32 cellular contexts compared by ENCODE assay signal in genomic region chr11:420054-420910, GRCh38. TPM values are rescaled to one million over a fixed set of nuclear protein-coding genes. Genes with fewer than 3 reads are reported as not detected.
DNase-seq lines count a peak whose midpoint lies in the region; ATAC-seq and TF ChIP-seq lines count a peak whose summit lies in the region.
"Had no signal": no experiment of that assay in that cellular context is flagged by ENCODE, and none has a peak within 500 bp of the region (broad histone marks: within the 10 kb centered on the region; RNA-seq: fewer than 3 reads in every experiment).

No MANE protein-coding gene starts in this region.

- no peaks in the 10 kb centered on the region for H3K27me3 Mint-ChIP-seq in activated naive CD4-positive, alpha-beta T cell treated with anti-CD3 and anti-CD28 coated beads, Interleukin-2, amount 10 ng/mL, durations not matched to agents 7 days and 5 days
- H3K27me3 Mint-ChIP-seq: activated naive CD8-positive, alpha-beta T cell treated with anti-CD3 and anti-CD28 coated beads, Interleukin-2, amount 10 ng/mL, durations not matched to agents 7 days and 5 days; activated T-helper 17 cell treated with anti-CD3 and anti-CD28 coated beads, Interleukin-2, amount 50 U/mL, for 72 hours; naive thymus-derived CD4-positive, alpha-beta T cell had no signal

- H3K9me1 ChIP-seq in IMR-90 (ENCODE audit: insufficient read depth, low read length): no peaks in the 10 kb centered on the region

- H2BK20ac ChIP-seq in IMR-90 (ENCODE audit: low read depth, low read length): no peak overlapping the region

- H4K5ac ChIP-seq in IMR-90 (ENCODE audit: low read depth, low read length): no peak overlapping the region

- H3K56ac ChIP-seq in IMR-90 (ENCODE audit: extremely low read depth, insufficient read depth, low read length): no peak overlapping the region

- H3K27me3 ChIP-seq in IMR-90 (ENCODE audit: control insufficient read depth, insufficient read depth, low read length) (peaks cover 45% of the 10 kb centered on the region), heart left ventricle (peaks cover 4 to 89% (median 34%) of the 10 kb centered on the region in 9 donors), trophoblast cell (ENCODE audit: insufficient read depth, low read length) (no peaks in the 10 kb centered on the region), colonic mucosa (no peaks in the 10 kb centered on the region)
- H3K27me3 ChIP-seq: ovary had no signal

- peaks cover 14% of the 10 kb centered on the region for H3K79me2 ChIP-seq in trophoblast cell (ENCODE audit: control insufficient read depth, insufficient read depth, low read length, poor library complexity)

- in situ Hi-C loops in IMR-90 (cut with MboI; ENCODE audit: low sequenced_read_pairs): no loop called here

- H2AK9ac ChIP-seq in IMR-90 (replicated peaks; ENCODE audit: low read depth, low read length, poor library complexity): peak overlapping the region; percentile 63

- H3K4me1 ChIP-seq in IMR-90 (ENCODE audit: control insufficient read depth, insufficient read depth, low read length) (peaks cover 8% of the 10 kb centered on the region; the same call in 1 of the 2 replicates), heart left ventricle (peaks cover 0 to 25% (median 13%) of the 10 kb centered on the region in 12 donors), trophoblast cell (ENCODE audit: control insufficient read depth in 1 of 2, insufficient read depth in 2 of 2, low read length in 2 of 2) (peaks cover 19 to 32% of the 10 kb centered on the region in 2 experiments), colonic mucosa (peaks cover 5% of the 10 kb centered on the region)
- H3K4me1 ChIP-seq: HAP-1 had no signal

- no TSS peak for BruUV-seq in IMR-90 (replicated peaks; lab: Mats Ljungman, UMichigan)

- H3K23ac ChIP-seq in IMR-90 (ENCODE audit: low read depth, low read length) (no peak overlapping the region), trophoblast cell (ENCODE audit: low read length) (no peak overlapping the region)

- H2BK120ac ChIP-seq in IMR-90 (ENCODE audit: low read depth, low read length) (no peak overlapping the region), trophoblast cell (ENCODE audit: insufficient read depth, low read length, poor library complexity) (no peak overlapping the region)

- no peak overlapping the region for H4K12ac ChIP-seq in trophoblast cell (ENCODE audit: low read depth, low read length)

- H2AK5ac ChIP-seq in IMR-90 (ENCODE audit: low read depth, low read length): no peak overlapping the region
- H2AK5ac ChIP-seq in trophoblast cell (ENCODE audit: low read length): no peak overlapping the region

- H4K20me1 ChIP-seq in IMR-90 (ENCODE audit: insufficient read depth, low read length): no peaks in the 10 kb centered on the region

- DNase-seq in activated naive CD4-positive, alpha-beta T cell treated with anti-CD3 and anti-CD28 coated beads, Interleukin-2, amount 50 U/mL, for 72 hours (ENCODE audit: low spot score in 2 of 2): peak; percentile 1 to 53
- no peak for DNase-seq in activated naive CD4-positive, alpha-beta T cell treated with anti-CD3 and anti-CD28 coated beads, Interleukin-2, amount 10 ng/mL, durations not matched to agents 7 days and 5 days
- DNase-seq in IMR-90 (no peak), heart left ventricle (peak in 4 of 5 donors; percentile 9 to 62 (median 20)), trophoblast cell (peak; percentile 81 to 85), NCI-H2227 (lab: John Stamatoyannopoulos, UW; ENCODE audit: unreplicated experiment) (no peak), colonic mucosa (no peak), NCI-H187 (lab: John Stamatoyannopoulos, UW) (no peak)
- DNase-seq: ACHN; activated CD4-positive, alpha-beta T cell treated with anti-CD3 and anti-CD28 coated beads for 48 hours; central memory CD4-positive, alpha-beta T cell; esophagus squamous epithelium; KG1; midbrain; MM.1S; NCI-H2081; NCI-H345; NCI-H748 treated with DMSO at 0.1 percent for 48 hours; stimulated activated naive CD4-positive, alpha-beta T cell; T-helper 1 cell had no signal

- H3K4me3 ChIP-seq in IMR-90 (ENCODE audit: insufficient read depth, low read depth, low read length) (no peak overlapping the region), heart left ventricle (no peak overlapping the region), trophoblast cell (ENCODE audit: low read depth, low read length) (no peak overlapping the region), colonic mucosa (no peak overlapping the region)
- H3K4me3 ChIP-seq: esophagus squamous epithelium, HAP-1, hepatocyte, ovary, suprapubic skin had no signal

- dilution Hi-C loops in IMR-90 (cut with HindIII; ENCODE audit: low sequenced_read_pairs, unreplicated experiment): no loop called here

- H3K4me3 Mint-ChIP-seq in activated naive CD4-positive, alpha-beta T cell treated with anti-CD3 and anti-CD28 coated beads, Interleukin-2, amount 10 ng/mL, durations not matched to agents 7 days and 5 days: no peak overlapping the region
- H3K4me3 Mint-ChIP-seq: activated naive CD8-positive, alpha-beta T cell treated with anti-CD3 and anti-CD28 coated beads, Interleukin-2, amount 10 ng/mL, durations not matched to agents 7 days and 5 days; activated T-helper 17 cell treated with anti-CD3 and anti-CD28 coated beads, Interleukin-2, amount 50 U/mL, for 72 hours; dendritic cell treated with granulocyte-macrophage colony-stimulating factor and Interleukin-4, amounts not matched to agents 40 ng/mL and 50 ng/mL, for 4 days had no signal

- peaks cover 6 to 7% of the 10 kb centered on the region in 2 donors for H3K36me3 Mint-ChIP-seq in activated naive CD4-positive, alpha-beta T cell treated with anti-CD3 and anti-CD28 coated beads, Interleukin-2, amount 50 U/mL, for 72 hours
- peaks cover 21% of the 10 kb centered on the region for H3K36me3 Mint-ChIP-seq in activated naive CD4-positive, alpha-beta T cell treated with anti-CD3 and anti-CD28 coated beads, Interleukin-2, amount 10 ng/mL, durations not matched to agents 7 days and 5 days

- no peak overlapping the region for H2BK12ac ChIP-seq in trophoblast cell (ENCODE audit: low read length)

- H4K8ac ChIP-seq in IMR-90 (ENCODE audit: low read depth in 2 of 2, low read length in 2 of 2): no peak overlapping the region
- H4K8ac ChIP-seq in trophoblast cell (ENCODE audit: low read depth, low read length): no peak overlapping the region

- no peak overlapping the region for H2AFZ ChIP-seq in IMR-90 (replicated peaks; ENCODE audit: low read length, poor library complexity)
- H2AFZ ChIP-seq in trophoblast cell (ENCODE audit: insufficient read depth, low read length, poor library complexity): no peak overlapping the region
- H2AFZ ChIP-seq: hepatocyte had no signal

- no peak for TF ChIP-seq CTCF in IMR-90 (conservative IDR thresholded peaks at IDR 0.05; ENCODE audit: low read depth, low read length)
- no peak for TF ChIP-seq CTCF in heart left ventricle (IDR thresholded peaks at IDR 0.05)
- no peak for TF ChIP-seq CTCF in colonic mucosa (IDR thresholded peaks at IDR 0.05)

- H2BK15ac ChIP-seq in IMR-90 (ENCODE audit: low read depth, low read length): no peak overlapping the region

- H3K4me1 Mint-ChIP-seq in activated naive CD4-positive, alpha-beta T cell treated with anti-CD3 and anti-CD28 coated beads, Interleukin-2, amount 10 ng/mL, durations not matched to agents 7 days and 5 days: peaks cover 5% of the 10 kb centered on the region

- H3K14ac ChIP-seq in IMR-90 (replicated peaks; ENCODE audit: low read depth, low read length): no peak overlapping the region
- H3K14ac ChIP-seq in trophoblast cell (ENCODE audit: low read length): no peak overlapping the region

- H4K91ac ChIP-seq in IMR-90 (ENCODE audit: insufficient read depth, low read depth, low read length) (no peak overlapping the region), trophoblast cell (ENCODE audit: low read depth, low read length) (no peak overlapping the region)

- H3K9me3 Mint-ChIP-seq in activated naive CD4-positive, alpha-beta T cell treated with anti-CD3 and anti-CD28 coated beads, Interleukin-2, amount 50 U/mL, for 72 hours: no peaks in the 10 kb centered on the region
- H3K9me3 Mint-ChIP-seq in activated naive CD4-positive, alpha-beta T cell treated with anti-CD3 and anti-CD28 coated beads, Interleukin-2, amount 10 ng/mL, durations not matched to agents 7 days and 5 days: no peaks in the 10 kb centered on the region
- H3K9me3 Mint-ChIP-seq: activated naive CD8-positive, alpha-beta T cell treated with anti-CD3 and anti-CD28 coated beads, Interleukin-2, amount 10 ng/mL, durations not matched to agents 7 days and 5 days; activated T-helper 17 cell treated with anti-CD3 and anti-CD28 coated beads, Interleukin-2, amount 50 U/mL, for 72 hours; dendritic cell treated with granulocyte-macrophage colony-stimulating factor and Interleukin-4, amounts not matched to agents 40 ng/mL and 50 ng/mL, for 4 days had no signal

- no peak overlapping the region for H3K27ac Mint-ChIP-seq in activated naive CD4-positive, alpha-beta T cell treated with anti-CD3 and anti-CD28 coated beads, Interleukin-2, amount 50 U/mL, for 72 hours
- H3K27ac Mint-ChIP-seq in activated naive CD4-positive, alpha-beta T cell treated with anti-CD3 and anti-CD28 coated beads, Interleukin-2, amount 10 ng/mL, durations not matched to agents 7 days and 5 days: no peak overlapping the region
- H3K27ac Mint-ChIP-seq: activated naive CD8-positive, alpha-beta T cell treated with anti-CD3 and anti-CD28 coated beads, Interleukin-2, amount 10 ng/mL, durations not matched to agents 7 days and 5 days; activated T-helper 17 cell treated with anti-CD3 and anti-CD28 coated beads, Interleukin-2, amount 50 U/mL, for 72 hours; dendritic cell treated with granulocyte-macrophage colony-stimulating factor and Interleukin-4, amounts not matched to agents 40 ng/mL and 50 ng/mL, for 4 days; naive thymus-derived CD4-positive, alpha-beta T cell had no signal

- no peaks in the 10 kb centered on the region for H3K79me1 ChIP-seq in IMR-90 (ENCODE audit: low read depth in 1 of 2, low read length in 2 of 2)
- H3K79me1 ChIP-seq in trophoblast cell (ENCODE audit: low read length): peaks cover 20% of the 10 kb centered on the region

- no peak overlapping the region for H3K27ac ChIP-seq in IMR-90 (ENCODE audit: insufficient read depth, low read length)
- H3K27ac ChIP-seq in heart left ventricle: no peak overlapping the region
- H3K27ac ChIP-seq in trophoblast cell (ENCODE audit: low read depth, low read length): no peak overlapping the region
- no peak overlapping the region for H3K27ac ChIP-seq in colonic mucosa
- H3K27ac ChIP-seq: esophagus squamous epithelium, hepatocyte, ovary, suprapubic skin had no signal

- H3K9me3 ChIP-seq in IMR-90 (ENCODE audit: control insufficient read depth, insufficient read depth, low read length) (no peaks in the 10 kb centered on the region), heart left ventricle (no peaks in the 10 kb centered on the region), trophoblast cell (ENCODE audit: insufficient read depth, low read depth, low read length) (peaks cover 4% of the 10 kb centered on the region), colonic mucosa (no peaks in the 10 kb centered on the region)
- H3K9me3 ChIP-seq: esophagus squamous epithelium, HAP-1, ovary, suprapubic skin had no signal

- H3K36me3 ChIP-seq in IMR-90 (ENCODE audit: control insufficient read depth, insufficient read depth, low read length): no peaks in the 10 kb centered on the region
- H3K36me3 ChIP-seq in heart left ventricle: no peaks in the 10 kb centered on the region
- no peaks in the 10 kb centered on the region for H3K36me3 ChIP-seq in trophoblast cell (ENCODE audit: control insufficient read depth in 1 of 2, insufficient read depth in 2 of 2, low read length in 2 of 2)
- H3K36me3 ChIP-seq in colonic mucosa: no peaks in the 10 kb centered on the region
- H3K36me3 ChIP-seq: esophagus squamous epithelium, HAP-1, ovary, suprapubic skin had no signal

- TF ChIP-seq RAD21 in IMR-90 (IDR thresholded peaks at IDR 0.05; ENCODE audit: low read length): no peak

- intact Hi-C loops in IMR-90 (cut with micrococcal nuclease) (no loop called here), heart left ventricle (cut with DNase I) (no loop called here), colonic mucosa (cut with DNase I) (no loop called here)

- no peak for ATAC-seq in activated naive CD4-positive, alpha-beta T cell treated with anti-CD3 and anti-CD28 coated beads, Interleukin-2, amount 50 U/mL, for 72 hours
- ATAC-seq in IMR-90 (ENCODE audit: low read depth) (no peak), heart left ventricle (no peak)
- ATAC-seq: activated T-helper 17 cell treated with anti-CD3 and anti-CD28 coated beads, Interleukin-2, amount 50 U/mL, for 72 hours; naive thymus-derived CD4-positive, alpha-beta T cell; sciatic nerve had no signal

- TF ChIP-seq POLR2A in IMR-90 (IDR thresholded peaks at IDR 0.05; ENCODE audit: low read depth, low read length) (no peak), heart left ventricle (IDR thresholded peaks at IDR 0.05) (no peak)

- H3K4me2 ChIP-seq in IMR-90 (ENCODE audit: low read depth, low read length) (no peak overlapping the region), trophoblast cell (ENCODE audit: low read length) (no peak overlapping the region)
- H3K4me2 ChIP-seq: hepatocyte had no signal

- no peak overlapping the region for H3K4ac ChIP-seq in IMR-90 (ENCODE audit: low read depth, low read length)
- H3K4ac ChIP-seq in trophoblast cell (ENCODE audit: low read depth, low read length): no peak overlapping the region

- H3K9ac ChIP-seq in IMR-90 (ENCODE audit: low read depth, low read length): no peak overlapping the region
- no peak overlapping the region for H3K9ac ChIP-seq in trophoblast cell (ENCODE audit: low read length)
- no peak overlapping the region for H3K9ac ChIP-seq in colonic mucosa (ENCODE audit: low read depth in 2 of 2, low read length in 2 of 2)

- POLR2A ChIA-PET in IMR-90 (lab: Charles Lee; ENCODE audit: unreplicated experiment): no interaction called here

- H3K18ac ChIP-seq in IMR-90 (ENCODE audit: low read depth, low read length) (no peak overlapping the region), trophoblast cell (ENCODE audit: low read length) (no peak overlapping the region)

- CTCF ChIA-PET in activated naive CD4-positive, alpha-beta T cell treated with anti-CD3 and anti-CD28 coated beads, Interleukin-2, amount 10 ng/mL, durations not matched to agents 7 days and 5 days (lab: Charles Lee): no interaction called here
- CTCF ChIA-PET in IMR-90 (lab: Yijun Ruan, JAX): no interaction called here

- H2BK5ac ChIP-seq in IMR-90 (ENCODE audit: low read depth, low read length, poor library complexity, severe bottlenecking) (no peak overlapping the region), trophoblast cell (ENCODE audit: low read depth, low read length, poor library complexity) (no peak overlapping the region)

- 48% methylated on average over 40 of the region's 71 CpGs; no CpG with 5 or more reads in 1 of the 2 experiments for WGBS in IMR-90 (ENCODE audit: extremely low coverage in 2 of 2, insufficient read length in 1 of 2), 2 experiments
- WGBS in heart left ventricle, 4 donors: 46 to 65% (median 50%) methylated on average over 38 to 71 of the region's 71 CpGs
- no CpG with 5 or more reads among the region's 71 CpGs for WGBS in trophoblast cell (ENCODE audit: extremely low coverage, insufficient coverage, insufficient read length)

RNA-seq across cellular contexts. Expression of gene SIGIRR, which starts 5.5 kb away (rescaled TPM):
- 10 to 100 TPM; 63.8 to 80.8 TPM for total RNA-seq in activated naive CD4-positive, alpha-beta T cell treated with anti-CD3 and anti-CD28 coated beads, Interleukin-2, amount 50 U/mL, for 72 hours
- 9.4 and 10.9 TPM in 2 replicates for total RNA-seq in IMR-90 (2012; rRNA removed)
- 27.6 and 33.8 TPM in 2 replicates for polyA plus RNA-seq in IMR-90 (2012; rRNA removed)
- polyA plus RNA-seq in IMR-90 (2012; cell fraction: cytosol; rRNA removed): 42.2 and 46.1 TPM in 2 replicates
- 45.4 and 109 TPM in 2 replicates for polyA plus RNA-seq in IMR-90 (2012; cell fraction: nucleus; rRNA removed; ENCODE audit: low replicate concordance)
- 10 to 100 TPM; 22.6 to 65.6 (median 30.4) TPM for total RNA-seq in heart left ventricle
- polyA plus RNA-seq in heart left ventricle: 100 to 1,000 TPM in 1 of 2 donors, 10 to 100 TPM in 1; 41.2 to 105 TPM
- polyA plus RNA-seq in trophoblast cell (2013): 49.3 and 51.6 TPM in 2 replicates
- 100 to 1,000 TPM in 1 of 2 donors, 10 to 100 TPM in 1; 91.4 to 177 TPM for total RNA-seq in colonic mucosa

RNA-seq across cellular contexts. Expression of gene ANO9, which starts 21.5 kb away (rescaled TPM):
- 10 to 100 TPM; 61.2 to 69.3 TPM for total RNA-seq in activated naive CD4-positive, alpha-beta T cell treated with anti-CD3 and anti-CD28 coated beads, Interleukin-2, amount 50 U/mL, for 72 hours
- not detected in 2 replicates for total RNA-seq in IMR-90 (2012; rRNA removed)
- polyA plus RNA-seq in IMR-90 (2012; rRNA removed): not detected in 2 replicates
- polyA plus RNA-seq in IMR-90 (2012; cell fraction: cytosol; rRNA removed): 0.01 TPM in 1 of 2 replicates, not detected in the other
- 0.18 and 0.23 TPM in 2 replicates for polyA plus RNA-seq in IMR-90 (2012; cell fraction: nucleus; rRNA removed; ENCODE audit: low replicate concordance)
- total RNA-seq in heart left ventricle: 1 to 10 TPM in 2 of 9 donors, under 1 TPM in 1, not detected in 6; 0.21 to 3.1 (median 2.7) TPM
- polyA plus RNA-seq in heart left ventricle: under 1 TPM; 0.07 to 0.19 TPM
- polyA plus RNA-seq in trophoblast cell (2013): 16.3 and 16.5 TPM in 2 replicates
- total RNA-seq in colonic mucosa: 100 to 1,000 TPM; 121 to 129 TPM
- total RNA-seq: frontal cortex, SK-MEL-5 had no signal
- polyA plus RNA-seq: BJ had no signal

RNA-seq across cellular contexts. Expression of gene PKP3, which starts 26.3 kb away (rescaled TPM):
- total RNA-seq in activated naive CD4-positive, alpha-beta T cell treated with anti-CD3 and anti-CD28 coated beads, Interleukin-2, amount 50 U/mL, for 72 hours: under 1 TPM in 1 of 2 donors, not detected in 1; 0.12 TPM
- total RNA-seq in IMR-90 (2012; rRNA removed) (1.4 and 2.2 TPM in 2 replicates), heart left ventricle (1 to 10 TPM in 5 of 9 donors, under 1 TPM in 4; 0.15 to 2.0 (median 1.0) TPM), colonic mucosa (100 to 1,000 TPM; 167 to 247 TPM)
- polyA plus RNA-seq in IMR-90 (2012; rRNA removed) (1.5 and 2.6 TPM in 2 replicates), heart left ventricle (under 1 TPM; 0.17 to 0.34 TPM)
- 2.0 TPM in 2 replicates for polyA plus RNA-seq in IMR-90 (2012; cell fraction: cytosol; rRNA removed)
- 2.4 and 8.5 TPM in 2 replicates for polyA plus RNA-seq in IMR-90 (2012; cell fraction: nucleus; rRNA removed; ENCODE audit: low replicate concordance)
- 44.7 and 45.2 TPM in 2 replicates for polyA plus RNA-seq in trophoblast cell (2013)
- total RNA-seq: activated T-helper 17 cell treated with anti-CD3 and anti-CD28 coated beads, Interleukin-2, amount 50 U/mL, for 72 hours; frontal cortex; naive thymus-derived CD4-positive, alpha-beta T cell; SK-MEL-5 had no signal
- polyA plus RNA-seq: naive thymus-derived CD4-positive, alpha-beta T cell had no signal

RNA-seq across cellular contexts. Expression of gene PTDSS2, which starts 29.8 kb away (rescaled TPM):
- total RNA-seq in activated naive CD4-positive, alpha-beta T cell treated with anti-CD3 and anti-CD28 coated beads, Interleukin-2, amount 50 U/mL, for 72 hours: 10 to 100 TPM; 23.6 to 23.8 TPM
- total RNA-seq in IMR-90 (2012; rRNA removed) (21.4 and 23.5 TPM in 2 replicates), heart left ventricle (10 to 100 TPM; 20.3 to 43.0 (median 25.7) TPM), colonic mucosa (10 to 100 TPM; 20.6 to 27.6 TPM)
- polyA plus RNA-seq in IMR-90 (2012; rRNA removed) (26.6 and 29.8 TPM in 2 replicates), heart left ventricle (10 to 100 TPM; 33.1 to 36.2 TPM)
- polyA plus RNA-seq in IMR-90 (2012; cell fraction: cytosol; rRNA removed): 32.6 and 35.1 TPM in 2 replicates
- polyA plus RNA-seq in IMR-90 (2012; cell fraction: nucleus; rRNA removed; ENCODE audit: low replicate concordance): 129 and 308 TPM in 2 replicates
- 27.0 and 28.6 TPM in 2 replicates for polyA plus RNA-seq in trophoblast cell (2013)

RNA-seq across cellular contexts. Expression of gene B4GALNT4, which starts 51.0 kb away (rescaled TPM):
- 10 to 100 TPM in 1 of 2 donors, 1 to 10 TPM in 1; 6.6 to 13.6 TPM for total RNA-seq in activated naive CD4-positive, alpha-beta T cell treated with anti-CD3 and anti-CD28 coated beads, Interleukin-2, amount 50 U/mL, for 72 hours
- 5.2 and 6.1 TPM in 2 replicates for total RNA-seq in IMR-90 (2012; rRNA removed)
- polyA plus RNA-seq in IMR-90 (2012; rRNA removed): 38.6 and 45.4 TPM in 2 replicates
- 23.3 and 32.7 TPM in 2 replicates for polyA plus RNA-seq in IMR-90 (2012; cell fraction: cytosol; rRNA removed)
- 324 and 637 TPM in 2 replicates for polyA plus RNA-seq in IMR-90 (2012; cell fraction: nucleus; rRNA removed; ENCODE audit: low replicate concordance)
- total RNA-seq in heart left ventricle: 1 to 10 TPM in 2 of 9 donors, under 1 TPM in 5, not detected in 2; 0.28 to 1.9 (median 0.67) TPM
- under 1 TPM; 0.68 to 0.91 TPM for polyA plus RNA-seq in heart left ventricle
- polyA plus RNA-seq in trophoblast cell (2013): 18.4 and 19.5 TPM in 2 replicates
- total RNA-seq in colonic mucosa: 1 to 10 TPM; 1.6 to 2.0 TPM

Comparison
In these comparisons a context has a peak if more than half of its experiments do, and no peak if none do; other contexts are left out.
1. DNase-seq: peak in activated naive CD4-positive, alpha-beta T cell treated with anti-CD3 and anti-CD28 coated beads, Interleukin-2, amount 50 U/mL, for 72 hours (2 of 2), heart left ventricle (4 of 5) and trophoblast cell (2 of 2); none in activated naive CD4-positive, alpha-beta T cell treated with anti-CD3 and anti-CD28 coated beads, Interleukin-2, amount 10 ng/mL, durations not matched to agents 7 days and 5 days (single experiment), IMR-90 (single experiment), NCI-H2227 (single experiment), colonic mucosa (single experiment) and NCI-H187 (0 of 2).
2. RNA of gene ANO9, which starts 21.5 kb away (total RNA-seq): 121 to 129 TPM in colonic mucosa and 61.2 to 69.3 TPM in activated naive CD4-positive, alpha-beta T cell treated with anti-CD3 and anti-CD28 coated beads, Interleukin-2, amount 50 U/mL, for 72 hours; 0.21 to 3.1 TPM in heart left ventricle and not detected in IMR-90; every median in the first group is over 10 times any median in the second.
3. RNA of gene PKP3, which starts 26.3 kb away (total RNA-seq): 167 to 247 TPM in colonic mucosa; 1.4 to 2.2 TPM in IMR-90, 0.15 to 2.0 TPM in heart left ventricle and 0.12 TPM in activated naive CD4-positive, alpha-beta T cell treated with anti-CD3 and anti-CD28 coated beads, Interleukin-2, amount 50 U/mL, for 72 hours; every median in the first group is over 10 times any median in the second.